In genomic region chr16:71461686-71462648, GRCh38 we compare ENCODE assay signal across 8 cellular contexts. TPM values are rescaled to one million over a fixed set of nuclear protein-coding genes. Genes with fewer than 3 reads are reported as not detected.
A peak's percentile ranks its signal among the peaks of the same experiment; 100 is the strongest.
DNase-seq lines count a peak whose midpoint lies in the region; ATAC-seq and TF ChIP-seq lines count a peak whose summit lies in the region.

Gene ZNF23 (minus strand): TSS chr16:71462247. CDS start chr16:71456796, 5,451 bp downstream.

- peak within 1 kb of the TSS; percentile 89 for H3K4me3 Mint-ChIP-seq in T-helper 1 cell treated with Interleukin-12 subunit alpha and Interleukin-12 subunit beta and Interleukin-4 antibody, amounts not matched to agents 30 μg/mL and 1 μg/mL, for 36 hours

- H3K36me3 ChIP-seq in psoas muscle (ENCODE audit: insufficient read depth in 1 of 2, low read depth in 1 of 2) = no peaks in the 10 kb centered on the region

- H3K4me1 Mint-ChIP-seq in T-helper 1 cell treated with Interleukin-12 subunit alpha and Interleukin-12 subunit beta and Interleukin-4 antibody, amounts not matched to agents 30 μg/mL and 1 μg/mL, for 36 hours (ENCODE audit: low read depth) = peaks cover 7% of the 10 kb centered on the region

- H3K4me1 ChIP-seq in psoas muscle = peaks cover 12% of the 10 kb centered on the region

- TF ChIP-seq CTCF in GM12865 (IDR thresholded peaks at IDR 0.05; ENCODE audit: insufficient read depth, low read depth, low read length, missing control alignments) (peak; percentile 10), HFF-Myc (IDR thresholded peaks at IDR 0.05; ENCODE audit: low read depth, low read length, missing control alignments) (no peak), psoas muscle (IDR thresholded peaks at IDR 0.05) (peak; percentile 5)

- H3K9me3 ChIP-seq in psoas muscle = no peaks in the 10 kb centered on the region

- no peaks in the 10 kb centered on the region for H3K9me3 Mint-ChIP-seq in T-helper 1 cell treated with Interleukin-12 subunit alpha and Interleukin-12 subunit beta and Interleukin-4 antibody, amounts not matched to agents 30 μg/mL and 1 μg/mL, for 36 hours

- ATAC-seq in left ventricle myocardium superior (peak; percentile 100), psoas muscle (peak; percentile 100)

- H3K27me3 Mint-ChIP-seq in T-helper 1 cell treated with Interleukin-12 subunit alpha and Interleukin-12 subunit beta and Interleukin-4 antibody, amounts not matched to agents 30 μg/mL and 1 μg/mL, for 36 hours (ENCODE audit: low read depth) = no peaks in the 10 kb centered on the region

- H3K27ac Mint-ChIP-seq in T-helper 1 cell treated with Interleukin-12 subunit alpha and Interleukin-12 subunit beta and Interleukin-4 antibody, amounts not matched to agents 30 μg/mL and 1 μg/mL, for 36 hours = peak within 1 kb of the TSS; percentile 73

- WGBS in psoas muscle, 3 donors = 0 to 1% (median 0%) methylated on average over 45 to 52 of the region's 52 CpGs

- intact Hi-C loops in left ventricle myocardium superior (cut with micrococcal nuclease) (loop anchor here (1.0 kb wide), 1 partner anchor 22 kb away; no protein-coding TSS in a partner anchor), psoas muscle (cut with DNase I) (loop anchor here (1.0 kb wide), 1 partner anchor 22 kb away; no protein-coding TSS in a partner anchor)

- no peaks in the 10 kb centered on the region for H3K27me3 ChIP-seq in psoas muscle (ENCODE audit: insufficient read depth in 3 of 3, low read length in 2 of 3)

- no peaks in the 10 kb centered on the region for H3K36me3 Mint-ChIP-seq in T-helper 1 cell treated with Interleukin-12 subunit alpha and Interleukin-12 subunit beta and Interleukin-4 antibody, amounts not matched to agents 30 μg/mL and 1 μg/mL, for 36 hours (ENCODE audit: low read depth)

- H3K27ac ChIP-seq in psoas muscle = peak within 1 kb of the TSS; percentile 89

- DNase-seq in GM12865 (ENCODE audit: low read depth) = peak; percentile 89
- no peak for DNase-seq in HFF-Myc (ENCODE audit: extremely low read depth, low read depth)
- DNase-seq in NAMALWA (ENCODE audit: low spot score) = peak; percentile 78
- DNase-seq in amygdala (lab: John Stamatoyannopoulos, UW) = peak; percentile 5 to 89 (median 76)
- DNase-seq in left ventricle myocardium superior = peak; percentile 91
- peak; percentile 83 to 92 for DNase-seq in psoas muscle
- peak; percentile 87 for DNase-seq in ureter (ENCODE audit: low spot score)

- H3K4me3 ChIP-seq in GM12865 (ENCODE audit: low read depth, low read length) (peak within 1 kb of the TSS; percentile 97), HFF-Myc (replicated peaks; ENCODE audit: low read depth, low read length) (peak within 1 kb of the TSS; percentile 98), psoas muscle (peak within 1 kb of the TSS; percentile 98)

RNA-seq across cellular contexts. Expression of gene ZNF23, which starts in this region (rescaled TPM):
- 5.4 TPM for total RNA-seq in left ventricle myocardium superior
- 1 to 10 TPM; 3.8 to 7.2 (median 5.4) TPM for total RNA-seq in psoas muscle
- polyA plus RNA-seq in psoas muscle = 1 to 10 TPM; 4.8 to 9.3 (median 6.1) TPM
- 11.6 TPM for total RNA-seq in ureter
